In the genomic region with DNA sequence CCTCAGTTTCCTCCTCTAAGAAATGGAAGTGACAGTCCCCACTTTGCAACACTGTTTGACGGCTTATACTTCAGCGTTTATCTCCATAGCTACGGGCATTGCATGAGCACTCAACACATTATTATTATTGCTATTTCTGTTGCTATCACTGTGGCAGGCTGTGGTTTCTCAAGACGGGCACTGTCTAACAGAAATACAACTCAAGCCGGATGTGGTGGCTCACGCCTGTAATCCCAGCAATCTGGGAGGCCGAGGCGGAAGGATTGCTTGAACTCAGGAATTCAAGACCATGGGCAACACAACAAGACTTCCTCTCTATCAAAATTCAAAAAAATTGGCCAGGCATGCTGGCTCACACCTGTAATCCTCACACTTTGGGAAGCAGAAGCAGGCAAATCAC, we compare ENCODE assay signal across 11 cellular contexts. TPM values are rescaled to one million over a fixed set of nuclear protein-coding genes. Genes with fewer than 3 reads are reported as not detected.
DNase-seq lines count a peak whose midpoint lies in the region; ATAC-seq and TF ChIP-seq lines count a peak whose summit lies in the region.
"Had no signal": no experiment of that assay in that cellular context is flagged by ENCODE, and none has a peak within 500 bp of the region (broad histone marks: within the 10 kb centered on the region; RNA-seq: fewer than 3 reads in every experiment).

No MANE protein-coding gene starts in this region.

- POLR2A ChIA-PET in activated naive CD8-positive, alpha-beta T cell treated with anti-CD3 and anti-CD28 coated beads, Interleukin-2, amount 10 ng/mL, durations not matched to agents 7 days and 5 days (lab: Charles Lee), result interaction anchor here (1.2 to 4.1 kb wide), 3 partner anchors 12 to 57 kb away, joined by 3 to 53 read pairs (median 8); partner anchors contain the start of gene C19orf53

- H3K4me1 ChIP-seq in aorta (ENCODE audit: control insufficient read depth in 1 of 2, insufficient read depth in 2 of 2, low read length in 2 of 2), result no peaks in the 10 kb centered on the region

- no peaks in the 10 kb centered on the region for H3K27me3 Mint-ChIP-seq in activated naive CD8-positive, alpha-beta T cell treated with anti-CD3 and anti-CD28 coated beads, Interleukin-2, amount 10 ng/mL, durations not matched to agents 7 days and 5 days
- no peaks in the 10 kb centered on the region for H3K27me3 Mint-ChIP-seq in activated naive CD8-positive, alpha-beta T cell treated with anti-CD3 and anti-CD28 coated beads, Interleukin-2, amount 50 U/mL, for 24 hours
- H3K27me3 Mint-ChIP-seq in chondrocyte (ENCODE audit: low read depth), result no peaks in the 10 kb centered on the region

- 53 to 56% methylated on average over 8 of the region's 8 CpGs for WGBS in aorta, 2 donors

- no peak for ATAC-seq in activated naive CD8-positive, alpha-beta T cell treated with anti-CD3 and anti-CD28 coated beads, Interleukin-2, amount 10 ng/mL, durations not matched to agents 7 days and 5 days (ENCODE audit: low read depth)
- ATAC-seq in activated naive CD8-positive, alpha-beta T cell treated with anti-CD3 and anti-CD28 coated beads, Interleukin-2, amount 50 U/mL, for 24 hours, result no peak
- ATAC-seq in aorta (ENCODE audit: low FRiP score) (no peak), HG02840 (IDR thresholded peaks at IDR 0.05; ENCODE audit: low FRiP score, unreplicated experiment) (no peak)
- ATAC-seq: HCT116 had no signal

- no peak overlapping the region for H3K4me3 Mint-ChIP-seq in activated naive CD8-positive, alpha-beta T cell treated with anti-CD3 and anti-CD28 coated beads, Interleukin-2, amount 10 ng/mL, durations not matched to agents 7 days and 5 days
- H3K4me3 Mint-ChIP-seq in activated naive CD8-positive, alpha-beta T cell treated with anti-CD3 and anti-CD28 coated beads, Interleukin-2, amount 50 U/mL, for 24 hours, result no peak overlapping the region
- no peak overlapping the region for H3K4me3 Mint-ChIP-seq in chondrocyte (ENCODE audit: unreplicated experiment)
- H3K4me3 Mint-ChIP-seq: nephron had no signal

- H3K36me3 ChIP-seq in aorta (ENCODE audit: control insufficient read depth in 1 of 2, insufficient read depth in 2 of 2, low read length in 1 of 2), result no peaks in the 10 kb centered on the region
- H3K36me3 ChIP-seq: stomach had no signal

- intact Hi-C loops in aorta (cut with DNase I), result no loop called here

- peak overlapping the region; percentile 17 for H3K27ac Mint-ChIP-seq in activated naive CD8-positive, alpha-beta T cell treated with anti-CD3 and anti-CD28 coated beads, Interleukin-2, amount 10 ng/mL, durations not matched to agents 7 days and 5 days
- no peak overlapping the region for H3K27ac Mint-ChIP-seq in activated naive CD8-positive, alpha-beta T cell treated with anti-CD3 and anti-CD28 coated beads, Interleukin-2, amount 50 U/mL, for 24 hours
- H3K27ac Mint-ChIP-seq in chondrocyte (ENCODE audit: unreplicated experiment), result peak overlapping the region; percentile 69

- H3K9me3 ChIP-seq in aorta (ENCODE audit: control insufficient read depth, low read length), result no peaks in the 10 kb centered on the region
- H3K9me3 ChIP-seq: stomach had no signal

- no peaks in the 10 kb centered on the region for H3K9me3 Mint-ChIP-seq in activated naive CD8-positive, alpha-beta T cell treated with anti-CD3 and anti-CD28 coated beads, Interleukin-2, amount 10 ng/mL, durations not matched to agents 7 days and 5 days
- H3K9me3 Mint-ChIP-seq in activated naive CD8-positive, alpha-beta T cell treated with anti-CD3 and anti-CD28 coated beads, Interleukin-2, amount 50 U/mL, for 24 hours, result no peaks in the 10 kb centered on the region
- H3K9me3 Mint-ChIP-seq in chondrocyte (ENCODE audit: low read depth), result no peaks in the 10 kb centered on the region
- H3K9me3 Mint-ChIP-seq: nephron had no signal

- H3K27me3 ChIP-seq in aorta (ENCODE audit: control insufficient read depth in 1 of 2, insufficient read depth in 2 of 2, low read length in 1 of 2), result no peaks in the 10 kb centered on the region
- H3K27me3 ChIP-seq: stomach had no signal

- peak overlapping the region in 1 of 2 donors; percentile 62 for H3K27ac ChIP-seq in aorta (ENCODE audit: low read depth in 1 of 2, low read length in 2 of 2)

- peaks cover 30% of the 10 kb centered on the region for H3K4me1 Mint-ChIP-seq in activated naive CD8-positive, alpha-beta T cell treated with anti-CD3 and anti-CD28 coated beads, Interleukin-2, amount 10 ng/mL, durations not matched to agents 7 days and 5 days
- peaks cover 41% of the 10 kb centered on the region for H3K4me1 Mint-ChIP-seq in activated naive CD8-positive, alpha-beta T cell treated with anti-CD3 and anti-CD28 coated beads, Interleukin-2, amount 50 U/mL, for 24 hours
- peaks cover 48% of the 10 kb centered on the region for H3K4me1 Mint-ChIP-seq in chondrocyte (ENCODE audit: low read depth)

- H3K36me3 Mint-ChIP-seq in activated naive CD8-positive, alpha-beta T cell treated with anti-CD3 and anti-CD28 coated beads, Interleukin-2, amount 10 ng/mL, durations not matched to agents 7 days and 5 days, result no peaks in the 10 kb centered on the region
- no peaks in the 10 kb centered on the region for H3K36me3 Mint-ChIP-seq in activated naive CD8-positive, alpha-beta T cell treated with anti-CD3 and anti-CD28 coated beads, Interleukin-2, amount 50 U/mL, for 24 hours (ENCODE audit: low read depth)
- H3K36me3 Mint-ChIP-seq in chondrocyte (ENCODE audit: low read depth), result no peaks in the 10 kb centered on the region

- DNase-seq in activated naive CD8-positive, alpha-beta T cell treated with anti-CD3 and anti-CD28 coated beads, Interleukin-2, amount 10 ng/mL, durations not matched to agents 7 days and 5 days, result no peak
- DNase-seq in activated naive CD8-positive, alpha-beta T cell treated with anti-CD3 and anti-CD28 coated beads, Interleukin-2, amount 50 U/mL, for 24 hours, result no peak
- DNase-seq in SIG-M5 (lab: John Stamatoyannopoulos, UW) (peak; percentile 91), chondrocyte (ENCODE audit: low spot score) (no peak), stromal cell of bone marrow (ENCODE audit: low read depth) (peak; percentile 18), aorta (no peak), COLO668 (lab: John Stamatoyannopoulos, UW; ENCODE audit: unreplicated experiment) (no peak)
- DNase-seq: stomach had no signal

- no peak overlapping the region for H3K4me3 ChIP-seq in aorta (ENCODE audit: low read length in 2 of 2)
- H3K4me3 ChIP-seq: stomach had no signal

- no peak for TF ChIP-seq CTCF in chondrocyte (IDR thresholded peaks at IDR 0.05)

RNA-seq across cellular contexts. Expression of gene ZSWIM4, which starts 4.9 kb away (rescaled TPM):
- 1 to 10 TPM; 9.6 to 9.9 TPM for total RNA-seq in activated naive CD8-positive, alpha-beta T cell treated with anti-CD3 and anti-CD28 coated beads, Interleukin-2, amount 10 ng/mL, durations not matched to agents 7 days and 5 days
- total RNA-seq in chondrocyte, result 6.8 to 10.6 TPM (median 9.5 TPM) in 3 replicates
- 10 to 100 TPM; 11.2 to 12.1 TPM for total RNA-seq in aorta
- 1 to 10 TPM; 2.5 to 3.1 TPM for polyA plus RNA-seq in aorta

RNA-seq across cellular contexts. Expression of gene C19orf53, which starts 16.1 kb away (rescaled TPM):
- 10 to 100 TPM; 85.2 to 88.1 TPM for total RNA-seq in activated naive CD8-positive, alpha-beta T cell treated with anti-CD3 and anti-CD28 coated beads, Interleukin-2, amount 10 ng/mL, durations not matched to agents 7 days and 5 days
- total RNA-seq in chondrocyte (71.2 to 91.5 TPM (median 75.7 TPM) in 3 replicates), aorta (10 to 100 TPM; 57.8 to 58.1 TPM)
- polyA plus RNA-seq in aorta, result 100 to 1,000 TPM; 107 to 172 TPM

RNA-seq across cellular contexts. Expression of gene MRI1, which starts 26.0 kb away (rescaled TPM):
- total RNA-seq in activated naive CD8-positive, alpha-beta T cell treated with anti-CD3 and anti-CD28 coated beads, Interleukin-2, amount 10 ng/mL, durations not matched to agents 7 days and 5 days, result 10 to 100 TPM; 63.5 to 65.3 TPM
- total RNA-seq in chondrocyte (18.7 to 25.4 TPM (median 20.2 TPM) in 3 replicates), aorta (10 to 100 TPM; 25.5 to 44.6 TPM)
- 10 to 100 TPM in 1 of 2 donors, 1 to 10 TPM in 1; 5.8 to 66.5 TPM for polyA plus RNA-seq in aorta

Comparison
In these comparisons a context has a peak if more than half of its experiments do, and no peak if none do; other contexts are left out.
1. DNase-seq: peak in SIG-M5 (single experiment) and stromal cell of bone marrow (single experiment); none in activated naive CD8-positive, alpha-beta T cell treated with anti-CD3 and anti-CD28 coated beads, Interleukin-2, amount 10 ng/mL, durations not matched to agents 7 days and 5 days (single experiment), activated naive CD8-positive, alpha-beta T cell treated with anti-CD3 and anti-CD28 coated beads, Interleukin-2, amount 50 U/mL, for 24 hours (single experiment), chondrocyte (single experiment), aorta (0 of 2) and COLO668 (single experiment).